In the genomic region with DNA sequence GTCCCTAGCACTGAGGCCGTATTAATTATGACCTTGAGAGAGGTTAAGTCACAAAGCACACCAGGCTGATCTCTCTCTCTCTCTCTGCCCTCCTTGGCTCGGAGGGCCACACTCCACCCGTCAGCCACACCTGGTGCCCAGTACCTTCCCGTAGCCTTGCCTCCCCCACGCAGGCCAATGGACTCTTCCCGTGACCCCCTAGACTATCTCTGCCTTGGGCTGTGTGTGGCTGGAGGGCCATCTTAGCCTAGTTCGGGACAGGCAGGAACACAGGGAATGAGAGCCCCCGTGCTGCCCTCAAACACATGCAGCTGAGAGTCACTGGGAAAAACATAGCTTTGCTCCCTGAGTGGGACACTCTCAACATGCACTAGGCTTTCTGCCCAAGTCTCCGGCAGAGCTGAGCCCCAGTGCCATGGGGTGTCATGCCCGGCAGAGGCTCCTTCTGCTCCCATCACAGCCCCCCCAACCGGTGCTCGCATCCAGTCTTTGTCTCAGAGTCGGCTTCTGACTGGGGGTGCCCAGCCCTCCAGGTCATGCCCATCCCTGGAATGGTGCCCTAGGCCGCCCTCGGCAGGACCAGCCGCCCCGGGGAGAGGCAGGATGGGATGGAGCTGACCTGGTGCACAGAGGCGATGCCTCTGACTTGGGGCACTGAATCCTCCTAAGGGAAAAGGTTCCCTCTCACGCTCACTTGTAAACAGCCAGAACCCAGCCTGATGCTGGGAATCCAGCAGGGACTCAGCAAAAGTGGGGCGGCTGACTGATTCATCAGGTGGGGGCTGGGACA, we compare ENCODE assay signal across 20 cellular contexts.
"Had no signal": no experiment of that assay in that cellular context is flagged by ENCODE, and none has a peak within 500 bp of the region (broad histone marks: within the 10 kb centered on the region; RNA-seq: fewer than 3 reads in every experiment).

No MANE protein-coding gene starts in this region.

- H3K9me3 ChIP-seq: breast epithelium, MG63, Peyer's patch had no signal

- H3K27ac ChIP-seq: breast epithelium, Peyer's patch, RWPE1 had no signal

- H3K27me3 ChIP-seq: Peyer's patch had no signal

- ATAC-seq: activated T-helper 17 cell treated with anti-CD3 and anti-CD28 coated beads, Interleukin-2, amount 50 U/mL, for 72 hours; T-cell had no signal

- H3K4me1 ChIP-seq: breast epithelium, Peyer's patch had no signal

- H3K4me3 ChIP-seq: breast epithelium, MG63, Peyer's patch had no signal

- H3K36me3 ChIP-seq: breast epithelium, MG63, Peyer's patch had no signal

- DNase-seq: activated B cell treated with CpG ODN at 0.5 μM for 24 hours; activated CD4-positive, alpha-beta memory T cell treated with anti-CD3 and anti-CD28 coated beads for 36 hours; activated CD4-positive, alpha-beta T cell treated with anti-CD3 and anti-CD28 coated beads, Interleukin-2, amount 10 ng/mL, durations not matched to agents 7 days and 5 days; activated T-cell treated with anti-CD3 and anti-CD28 coated beads for 4 hours; activated T-cell treated with anti-CD3 and anti-CD28 coated beads, Interleukin-2, amount 50 U/mL, for 48 hours; caudate nucleus; MG63; MV-4-11; NCI-H1417 treated with DMSO at 0.1 percent for 48 hours; NCI-H187; NCI-H446; NCI-H524; SHP77; T-cell; T-helper 2 cell; T1000 had no signal
